In the genomic region with DNA sequence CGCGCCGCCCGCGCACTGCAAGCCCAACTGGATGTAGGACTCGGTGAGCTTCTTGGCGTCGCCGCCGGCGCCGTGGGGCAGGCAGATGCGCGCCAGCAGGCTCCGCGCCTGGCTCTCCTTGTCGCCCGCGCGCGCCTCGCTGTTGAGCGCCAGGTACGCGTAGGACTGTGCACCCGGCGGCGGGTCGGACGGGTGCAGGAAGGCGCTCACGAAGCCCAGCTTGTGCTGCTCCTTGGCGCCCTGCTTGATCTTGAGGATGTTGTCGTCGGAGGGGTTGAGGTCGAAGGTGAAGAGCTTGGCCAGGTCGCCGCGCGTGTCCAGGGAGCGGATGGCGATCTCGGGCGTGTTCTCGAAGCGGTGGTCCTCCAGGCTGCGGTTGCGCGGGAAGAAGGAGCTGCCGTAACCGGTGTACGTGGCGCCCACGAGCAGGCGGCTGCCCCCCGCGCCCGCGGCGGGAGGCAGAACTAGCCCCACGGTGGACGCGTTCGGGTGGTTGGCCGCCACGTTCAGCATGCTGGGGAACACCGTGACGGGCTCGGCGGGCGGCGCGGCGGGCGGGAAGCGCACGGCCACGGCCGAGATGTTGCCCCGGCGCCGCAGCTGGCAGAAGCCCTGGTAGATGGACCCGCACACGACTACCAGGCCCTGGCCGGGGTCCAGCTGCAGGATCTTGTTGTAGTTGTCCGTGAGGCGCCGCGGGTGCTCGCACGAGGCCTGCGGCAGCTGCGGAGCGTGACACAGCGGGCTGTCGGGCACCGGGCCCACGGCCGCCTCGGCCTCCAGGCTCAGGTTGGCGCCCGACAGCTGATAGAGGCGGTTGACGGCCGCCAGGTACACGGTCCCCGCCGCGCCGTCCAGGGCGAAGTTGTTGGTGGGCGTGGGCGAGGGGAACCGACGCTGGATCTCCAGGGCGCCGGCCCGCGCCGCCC, we compare ENCODE assay signal across 8 cellular contexts. TPM values are rescaled to one million over a fixed set of nuclear protein-coding genes. Genes with fewer than 3 reads are reported as not detected.
DNase-seq lines count a peak whose midpoint lies in the region; ATAC-seq, FAIRE-seq and TF ChIP-seq lines count a peak whose summit lies in the region.

No MANE protein-coding gene starts in this region.

- POLR2A ChIA-PET in H1 (lab: Charles Lee; ENCODE audit: partially characterized antibody) = interaction anchor here (1.2 to 4.5 kb wide), 7 partner anchors 9 to 103 kb away, joined by 3 to 17 read pairs (median 4); no protein-coding TSS in a partner anchor

- no peak overlapping the region for H2BK20ac ChIP-seq in H1 (ENCODE audit: low read length)

- no peak overlapping the region for H2BK5ac ChIP-seq in H1 (ENCODE audit: low read depth, low read length)

- peak overlapping the region in 2 of 4 experiments; percentile 26 to 29; a peak in 3 of 7 replicates for H3K9ac ChIP-seq in H1 (replicated peaks in 1 of 4; ENCODE audit: extremely low read depth in 1 of 4, low read depth in 3 of 4, low read length in 3 of 4)

- no peak overlapping the region for H3K23ac ChIP-seq in H1 (ENCODE audit: insufficient read length)

- H4K91ac ChIP-seq in H1 (replicated peaks; ENCODE audit: insufficient read length, low read length) = peak overlapping the region; percentile 73

- CTCF ChIA-PET in H1 (lab: Charles Lee; ENCODE audit: partially characterized antibody) = interaction anchor here (0.7 to 1.6 kb wide), 11 partner anchors 10 to 121 kb away, joined by 3 to 9 read pairs (median 4); no protein-coding TSS in a partner anchor

- H2BK120ac ChIP-seq in H1 (replicated peaks; ENCODE audit: low read depth, low read length) = no peak overlapping the region

- H3K4me3 ChIP-seq in H1 (ENCODE audit: extremely low read depth in 1 of 4, insufficient read depth in 2 of 4, low read depth in 3 of 4, low read length in 4 of 4) (peak overlapping the region; percentile 46 to 63 (median 62)), mononuclear cell (ENCODE audit: low read length) (peak overlapping the region; percentile 38), suprapubic skin (peak overlapping the region; percentile 77)

- FAIRE-seq in H1 (lab: Jason Lieb, UNC) = no peak

- DNase-seq in ELF-1 (ENCODE audit: low read depth, low spot score) (peak; percentile 88), NCI-H1105 (lab: John Stamatoyannopoulos, UW) (peak; percentile 62), H1 (ENCODE audit: low read depth in 1 of 2, low spot score in 2 of 2) (peak in 1 of 2 experiments; percentile 82), suprapubic skin (ENCODE audit: low spot score in 2 of 2) (no peak)
- DNase-seq in activated CD4-positive, alpha-beta T cell treated with anti-CD3 and anti-CD28 coated beads, Interleukin-2, amount 50 U/mL, for 4 hours = peak; percentile 32 to 42

- H4K5ac ChIP-seq in H1 (ENCODE audit: insufficient read length, low read depth, low read length) = no peak overlapping the region

- H3K4ac ChIP-seq in H1 (replicated peaks; ENCODE audit: insufficient read length, low read depth, low read length) = peak overlapping the region; percentile 41

- H2BK15ac ChIP-seq in H1 (ENCODE audit: low read length) = peak overlapping the region; percentile 16; the same call in 1 of the 2 replicates

- H3K79me2 ChIP-seq in H1 (ENCODE audit: control insufficient read depth in 1 of 2, insufficient read depth in 2 of 2, low read length in 2 of 2) = peaks cover 4 to 14% of the 10 kb centered on the region in 2 experiments; a peak in 2 of 4 replicates

- TF ChIP-seq POLR2A in H1 (IDR thresholded peaks at IDR 0.05; ENCODE audit: control extremely low read depth in 1 of 2, low read depth in 2 of 2, low read length in 2 of 2) (no peak), suprapubic skin (IDR thresholded peaks at IDR 0.05) (no peak)

- peaks cover 6 to 53% (median 40%) of the 10 kb centered on the region in 4 experiments for H3K4me1 ChIP-seq in H1 (replicated peaks in 1 of 4; ENCODE audit: control insufficient read depth in 3 of 4, insufficient read depth in 4 of 4, low read length in 3 of 4)
- peaks cover 65% of the 10 kb centered on the region for H3K4me1 ChIP-seq in mononuclear cell (ENCODE audit: insufficient read depth, low read length)
- H3K4me1 ChIP-seq in suprapubic skin = peaks cover 77% of the 10 kb centered on the region

- H2AFZ ChIP-seq in H1 (ENCODE audit: low read length) = no peak overlapping the region

- H3K14ac ChIP-seq in H1 (ENCODE audit: insufficient read length) = no peak overlapping the region

- no peaks in the 10 kb centered on the region for H3K79me1 ChIP-seq in H1 (ENCODE audit: low read depth, low read length)

- H3K36me3 ChIP-seq in H1 (ENCODE audit: control insufficient read depth in 2 of 4, insufficient read depth in 4 of 4, low read length in 3 of 4) = no peaks in the 10 kb centered on the region; a peak in 1 of 8 replicates
- H3K36me3 ChIP-seq in suprapubic skin = no peaks in the 10 kb centered on the region

- H2BK12ac ChIP-seq in H1 (ENCODE audit: low read depth, low read length) = peak overlapping the region; percentile 97; the same call in 1 of the 2 replicates

- TF ChIP-seq EP300 in H1 (IDR thresholded peaks at IDR 0.05; ENCODE audit: borderline replicate concordance in 1 of 2, low read depth in 2 of 2, low read length in 2 of 2) = no peak
- no peak for TF ChIP-seq EP300 in suprapubic skin (IDR thresholded peaks at IDR 0.05)

- H3K56ac ChIP-seq in H1 (replicated peaks; ENCODE audit: insufficient read length, low read depth, low read length) = peak overlapping the region; percentile 35

- H3K4me2 ChIP-seq in H1 (ENCODE audit: insufficient read depth in 1 of 2, low read depth in 2 of 2, low read length in 2 of 2) = peak overlapping the region; percentile 75 to 91

- TF ChIP-seq CTCF in H1 (IDR thresholded peaks at IDR 0.05; ENCODE audit: control extremely low read depth in 1 of 3, insufficient read depth in 1 of 3, low read depth in 1 of 3, low read length in 3 of 3) = no peak
- no peak for TF ChIP-seq CTCF in suprapubic skin (IDR thresholded peaks at IDR 0.05)

- H3K9me3 ChIP-seq in H1 (ENCODE audit: insufficient read depth in 2 of 2, low read depth in 1 of 2, low read length in 1 of 2) (no peaks in the 10 kb centered on the region), mononuclear cell (ENCODE audit: low read depth, low read length) (no peaks in the 10 kb centered on the region), suprapubic skin (no peaks in the 10 kb centered on the region)

- H3K18ac ChIP-seq in H1 (ENCODE audit: extremely low read depth, low read length) = peak overlapping the region; percentile 88

- H4K20me1 ChIP-seq in H1 (replicated peaks in 1 of 2; ENCODE audit: control insufficient read depth in 1 of 2, insufficient read depth in 2 of 2, low read length in 2 of 2) = peaks cover 5 to 20% of the 10 kb centered on the region in 2 experiments

- peaks cover 23% of the 10 kb centered on the region; the same call in 1 of the 2 replicates for H3K23me2 ChIP-seq in H1 (ENCODE audit: low read depth, low read length)

- no peak overlapping the region for H2AK5ac ChIP-seq in H1 (ENCODE audit: low read depth, low read length)

- ATAC-seq in HG02870 (IDR thresholded peaks at IDR 0.05; ENCODE audit: unreplicated experiment) = no peak
- ATAC-seq in HG03378 (IDR thresholded peaks at IDR 0.05; ENCODE audit: unreplicated experiment) = no peak

- TF ChIP-seq RAD21 in H1 (IDR thresholded peaks at IDR 0.05 in 1 of 2, conservative IDR thresholded peaks at IDR 0.05 in 1 of 2; ENCODE audit: low read depth in 2 of 2, low read length in 2 of 2) = no peak

- peaks cover 7 to 31% (median 22%) of the 10 kb centered on the region in 4 experiments; a peak in 6 of 7 replicates for H3K27me3 ChIP-seq in H1 (replicated peaks in 1 of 4; ENCODE audit: control insufficient read depth in 3 of 4, extremely low read depth in 1 of 4, insufficient read depth in 3 of 4, low read length in 3 of 4)
- H3K27me3 ChIP-seq in mononuclear cell (ENCODE audit: insufficient read depth, low read length) = peaks cover 7% of the 10 kb centered on the region
- peaks cover 3% of the 10 kb centered on the region for H3K27me3 ChIP-seq in suprapubic skin

- H3K27ac ChIP-seq in H1 (ENCODE audit: low read depth, low read length) = no peak overlapping the region
- peak overlapping the region; percentile 89 for H3K27ac ChIP-seq in suprapubic skin

- peak overlapping the region; percentile 63; the same call in 1 of the 2 replicates for H4K8ac ChIP-seq in H1 (ENCODE audit: extremely low read depth, insufficient read depth, low read length)

- 2% methylated on average over 65 of the region's 120 CpGs; no CpG with 5 or more reads in 1 of the 2 experiments for WGBS in H1 (ENCODE audit: extremely low coverage in 1 of 2, insufficient coverage in 1 of 2, insufficient read length in 1 of 2, insufficient replicate concordance in 2 of 2, low coverage in 1 of 2, low lambda C conversion rate in 2 of 2, missing lambda C conversion rate in 1 of 2), 2 experiments
- 0% methylated on average over 25 of the region's 120 CpGs for WGBS in suprapubic skin

TF ChIP-seq in H1, 55 proteins besides CTCF, POLR2A, EP300 and RAD21 (continues in another document):
- no peak for TF ChIP-seq RXRA (IDR thresholded peaks at IDR 0.05; ENCODE audit: insufficient read depth, low read depth, low read length)
- TF ChIP-seq BCL11A (IDR thresholded peaks at IDR 0.05; ENCODE audit: low read depth in 2 of 2, low read length in 2 of 2) = no peak
- TF ChIP-seq KDM4A (IDR thresholded peaks at IDR 0.05; ENCODE audit: low read depth, low read length, severe bottlenecking) = peak; percentile 48
- TF ChIP-seq HDAC6 (IDR thresholded peaks at IDR 0.05; ENCODE audit: low read depth, low read length) = no peak
- no peak for TF ChIP-seq MAFK (IDR thresholded peaks at IDR 0.05; ENCODE audit: low read depth, low read length)
- TF ChIP-seq CREB1 (IDR thresholded peaks at IDR 0.05) = no peak
- TF ChIP-seq KDM1A (IDR thresholded peaks at IDR 0.05; ENCODE audit: borderline replicate concordance, low read length) = no peak
- peak; percentile 49 for TF ChIP-seq CTBP2 (IDR thresholded peaks at IDR 0.05; ENCODE audit: borderline replicate concordance, insufficient read depth, insufficient read length, low read length)
- TF ChIP-seq EGR1 (IDR thresholded peaks at IDR 0.05; ENCODE audit: borderline replicate concordance, low read depth, low read length) = 0 out of 2 replicates have a peak, but pooled peaks have one; percentile 8
- no peak for TF ChIP-seq TAF1 (IDR thresholded peaks at IDR 0.05; ENCODE audit: low read depth, low read length)
- no peak for TF ChIP-seq SIX5 (IDR thresholded peaks at IDR 0.05; ENCODE audit: low read depth, low read length)

RNA-seq across cellular contexts. Expression of a gene that starts 0.6 kb away (rescaled TPM):
- 60.2 and 66.4 TPM in 2 replicates for total RNA-seq in H1 (2021; fragmentation: NEBNext Ultra II Directional; extraction: Animal tissue kit (Norgen Biotek cat#: 25700))
- polyA plus RNA-seq in H1 (2011; rRNA removed) = 17.7 and 21.7 TPM in 2 replicates
- polyA plus RNA-seq in H1 (2011; cell fraction: cytosol; rRNA removed) = 18.6 TPM
- 82.4 TPM for polyA plus RNA-seq in H1 (2011; cell fraction: nucleus; rRNA removed)
- 31.8 to 69.1 TPM (median 54.8 TPM) in 4 replicates for polyA plus RNA-seq in H1 (2012, experiment 1 of 2)
- polyA plus RNA-seq in H1 (2012, experiment 2 of 2) = 41.9 TPM
- polyA plus RNA-seq in H1 (2013, experiment 1 of 2) = 103 TPM
- polyA plus RNA-seq in H1 (2013, experiment 2 of 2) = 99.8 TPM
- 28.1 and 28.5 TPM in 2 replicates for polyA minus RNA-seq in H1 (2011; rRNA and poly(A)+ RNA removed)
- 23.0 TPM for polyA minus RNA-seq in H1 (2011; cell fraction: cytosol; rRNA and poly(A)+ RNA removed)
- 22.9 TPM for polyA minus RNA-seq in H1 (2011; cell fraction: nucleus; rRNA and poly(A)+ RNA removed)
- total RNA-seq in mononuclear cell (38.7 TPM), suprapubic skin (10 to 100 TPM; 19.0 to 51.0 (median 30.8) TPM)

Comparison
In these comparisons a context has a peak if more than half of its experiments do, and no peak if none do; other contexts are left out.
1. DNase-seq: peak in ELF-1 (single experiment), NCI-H1105 (single experiment) and activated CD4-positive, alpha-beta T cell treated with anti-CD3 and anti-CD28 coated beads, Interleukin-2, amount 50 U/mL, for 4 hours (2 of 2); none in suprapubic skin (0 of 2).
2. Peak in every context shown above with its lines, with median percentiles within 50 percentile points of each other: H3K4me3 ChIP-seq.